Comparison of ENCODE assay signal across 18 cellular contexts in the genomic region with DNA sequence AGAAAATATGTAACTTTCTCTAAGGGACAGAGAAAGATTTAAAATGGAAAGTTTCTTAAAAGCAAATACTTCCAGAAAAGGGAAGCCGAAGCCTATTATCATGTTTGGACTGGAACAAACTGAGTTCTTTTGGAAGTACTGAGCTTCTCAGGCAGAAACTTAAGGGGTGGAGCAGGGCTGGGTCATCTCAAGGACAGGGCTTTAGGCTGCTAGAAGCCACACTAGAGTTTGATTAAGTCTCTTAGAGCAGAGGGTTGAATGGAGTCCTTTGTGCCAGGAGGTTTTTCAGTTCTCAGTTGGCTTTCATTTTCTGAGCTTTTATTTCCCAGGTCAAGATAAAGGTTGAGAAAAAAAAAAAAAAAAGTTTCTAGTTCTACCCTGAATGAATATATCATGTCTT.
"Had no signal": no experiment of that assay in that cellular context is flagged by ENCODE, and none has a peak within 500 bp of the region (broad histone marks: within the 10 kb centered on the region; RNA-seq: fewer than 3 reads in every experiment).

No MANE protein-coding gene starts in this region.

- H3K4me1 ChIP-seq: upper lobe of left lung had no signal

- DNase-seq: activated CD4-positive, alpha-beta T cell treated with anti-CD3 and anti-CD28 coated beads, Interleukin-2, amount 50 U/mL, for 4 hours; activated gamma-delta T cell treated with Interleukin-2 at 50 U/mL for 16 hours; caudate nucleus; dorsolateral prefrontal cortex; foreskin melanocyte; glutamatergic neuron; hippocampal formation; islet precursor cell; left colon; nephron progenitor cell; stimulated activated CD4-positive, alpha-beta T cell treated with anti-CD3 and anti-CD28 coated beads, Interleukin-2, amount 100 ng/mL, for 24 hours; stimulated activated naive CD8-positive, alpha-beta T cell treated with anti-CD3 and anti-CD28 coated beads, Interleukin-15, Interleukin-2, amounts not matched to agents 100 U/mL and 50 U/mL, for 24 hours; upper lobe of left lung had no signal

- H3K4me3 Mint-ChIP-seq: activated T-helper 1 cell treated with anti-CD3 and anti-CD28 coated beads, Interleukin-12 subunit alpha, Interleukin-12 subunit beta, Interleukin-2, Interleukin-4 antibody, amounts not matched to agents 30 ng/mL and 10 ng/mL and 1 ng/mL, durations not matched to agents 14 hours and 24 hours and 36 hours; nephron progenitor cell; T-helper 2 cell treated with Interferon-gamma antibody and Interleukin-4, amounts not matched to agents 5 μg/mL and 100 μg/mL, for 36 hours had no signal

- H3K4me1 Mint-ChIP-seq: nephron progenitor cell had no signal

- H3K36me3 Mint-ChIP-seq: activated naive CD4-positive, alpha-beta T cell treated with anti-CD3 and anti-CD28 coated beads, Interleukin-2, amount 50 U/mL, for 72 hours had no signal

- H3K9me3 Mint-ChIP-seq: activated T-helper 1 cell treated with anti-CD3 and anti-CD28 coated beads, Interleukin-12 subunit alpha, Interleukin-12 subunit beta, Interleukin-2, Interleukin-4 antibody, amounts not matched to agents 30 ng/mL and 10 ng/mL and 1 ng/mL, durations not matched to agents 14 hours and 24 hours and 36 hours had no signal

- H3K36me3 ChIP-seq: upper lobe of left lung had no signal

- ATAC-seq: activated naive CD4-positive, alpha-beta T cell treated with anti-CD3 and anti-CD28 coated beads, Interleukin-2, amount 50 U/mL, for 72 hours; left colon; stimulated activated naive CD8-positive, alpha-beta T cell treated with anti-CD3 and anti-CD28 coated beads, Interleukin-15, Interleukin-2, amounts not matched to agents 100 U/mL and 50 U/mL, for 24 hours had no signal

- H3K27ac Mint-ChIP-seq: activated naive CD4-positive, alpha-beta T cell treated with anti-CD3 and anti-CD28 coated beads, Interleukin-2, amount 50 U/mL, for 72 hours; activated T-helper 1 cell treated with anti-CD3 and anti-CD28 coated beads, Interleukin-12 subunit alpha, Interleukin-12 subunit beta, Interleukin-2, Interleukin-4 antibody, amounts not matched to agents 30 ng/mL and 10 ng/mL and 1 ng/mL, durations not matched to agents 14 hours and 24 hours and 36 hours; nephron progenitor cell; T-helper 2 cell treated with Interferon-gamma antibody and Interleukin-4, amounts not matched to agents 5 μg/mL and 100 μg/mL, for 36 hours had no signal

- H3K27ac ChIP-seq: dorsolateral prefrontal cortex, epithelial cell of prostate, upper lobe of left lung had no signal

- H3K27me3 ChIP-seq: dorsolateral prefrontal cortex, upper lobe of left lung had no signal

- H3K4me3 ChIP-seq: dorsolateral prefrontal cortex, lung, upper lobe of left lung had no signal
